17 cellular contexts compared by ENCODE assay signal in the genomic region with DNA sequence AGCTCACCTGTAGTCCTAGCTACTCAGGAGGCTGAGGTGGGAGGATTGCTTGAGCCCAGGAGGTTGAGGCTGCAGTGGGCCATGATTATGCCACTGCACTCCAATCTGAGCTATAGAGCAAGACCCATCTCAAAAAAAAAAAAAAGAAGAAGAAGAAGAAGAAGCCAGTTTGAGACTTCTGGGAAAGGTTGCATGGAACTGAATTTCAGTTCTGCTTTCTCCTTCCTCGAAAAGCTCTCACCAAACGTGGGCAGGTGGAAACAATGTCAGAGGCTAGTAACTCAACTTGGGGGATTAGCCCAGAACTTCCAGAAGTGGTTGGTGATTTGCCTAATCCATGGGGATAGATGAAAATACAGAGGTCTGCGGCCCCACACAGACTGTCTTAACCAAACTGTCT. TPM values are rescaled to one million over a fixed set of nuclear protein-coding genes. Genes with fewer than 3 reads are reported as not detected.
DNase-seq lines count a peak whose midpoint lies in the region; ATAC-seq and TF ChIP-seq lines count a peak whose summit lies in the region.
"Had no signal": no experiment of that assay in that cellular context is flagged by ENCODE, and none has a peak within 500 bp of the region (broad histone marks: within the 10 kb centered on the region; RNA-seq: fewer than 3 reads in every experiment).

No MANE protein-coding gene starts in this region.

- H3K36me3 ChIP-seq in adipocyte (ENCODE audit: control insufficient read depth, insufficient read depth, low read length, severe bottlenecking) = peaks cover 1% of the 10 kb centered on the region
- no peaks in the 10 kb centered on the region for H3K36me3 ChIP-seq in naive thymus-derived CD4-positive, alpha-beta T cell (ENCODE audit: control insufficient read depth in 2 of 3, insufficient read depth in 3 of 3, low read length in 3 of 3)
- H3K36me3 ChIP-seq: HAP-1 had no signal

- POLR2A ChIA-PET in naive thymus-derived CD4-positive, alpha-beta T cell (lab: Charles Lee) = no interaction called here

- ATAC-seq in naive thymus-derived CD4-positive, alpha-beta T cell = no peak

- no peak overlapping the region for H3K27ac ChIP-seq in naive thymus-derived CD4-positive, alpha-beta T cell (ENCODE audit: low read depth, low read length)

- TF ChIP-seq CTCF in NB4 (IDR thresholded peaks at IDR 0.05; ENCODE audit: low read depth, low read length) = no peak

- intact Hi-C loops in naive thymus-derived CD4-positive, alpha-beta T cell (cut with micrococcal nuclease) = no loop called here

- TF ChIP-seq POLR2A in NB4 (IDR thresholded peaks at IDR 0.05; ENCODE audit: extremely low read depth, insufficient read length) = no peak

- no peaks in the 10 kb centered on the region for H3K27me3 Mint-ChIP-seq in naive thymus-derived CD4-positive, alpha-beta T cell
- H3K27me3 Mint-ChIP-seq: CD4-positive, alpha-beta T cell had no signal

- H3K4me3 ChIP-seq in NB4 (ENCODE audit: low read depth, low read length) = no peak overlapping the region
- H3K4me3 ChIP-seq in adipocyte (ENCODE audit: low read length) = no peak overlapping the region
- H3K4me3 ChIP-seq in naive thymus-derived CD4-positive, alpha-beta T cell (ENCODE audit: low read length) = no peak overlapping the region
- H3K4me3 ChIP-seq: HAP-1 had no signal

- H3K27me3 ChIP-seq in adipocyte (replicated peaks; ENCODE audit: control insufficient read depth, insufficient read depth, low read length) = no peaks in the 10 kb centered on the region
- no peaks in the 10 kb centered on the region for H3K27me3 ChIP-seq in naive thymus-derived CD4-positive, alpha-beta T cell (ENCODE audit: control insufficient read depth in 2 of 2, insufficient read depth in 2 of 2, low read length in 2 of 2)

- peaks cover 30% of the 10 kb centered on the region for H3K4me1 ChIP-seq in adipocyte (ENCODE audit: control insufficient read depth, insufficient read depth, low read length)
- no peaks in the 10 kb centered on the region for H3K4me1 ChIP-seq in naive thymus-derived CD4-positive, alpha-beta T cell (ENCODE audit: control insufficient read depth in 2 of 2, insufficient read depth in 2 of 2, low read length in 2 of 2)
- H3K4me1 ChIP-seq: HAP-1 had no signal

- peak; percentile 91 for DNase-seq in CD1c-positive myeloid dendritic cell (ENCODE audit: extremely low spot score)
- DNase-seq in NB4 (ENCODE audit: low read depth) = peak; percentile 41
- no peak for DNase-seq in adipocyte (ENCODE audit: low read depth)
- DNase-seq in pons (ENCODE audit: low spot score) = peak; percentile 48
- DNase-seq in HuH-7.5 (ENCODE audit: low spot score) = no peak
- no peak for DNase-seq in GM03348 (ENCODE audit: low spot score)
- no peak for DNase-seq in naive thymus-derived CD4-positive, alpha-beta T cell
- DNase-seq: Calu3; CD4-positive, alpha-beta T cell; DMS53; NCI-H1092; NCI-H146; NCI-H2081 treated with DMSO at 0.1 percent for 48 hours; NCI-H510A; NCI-H82; SHP77 had no signal

- peaks cover 0 to 4% (median 0%) of the 10 kb centered on the region in 7 donors for H3K4me1 Mint-ChIP-seq in naive thymus-derived CD4-positive, alpha-beta T cell

- no peaks in the 10 kb centered on the region for H3K9me3 Mint-ChIP-seq in naive thymus-derived CD4-positive, alpha-beta T cell
- H3K9me3 Mint-ChIP-seq: CD4-positive, alpha-beta T cell had no signal

- peaks cover 0 to 8% (median 5%) of the 10 kb centered on the region in 5 donors for H3K36me3 Mint-ChIP-seq in naive thymus-derived CD4-positive, alpha-beta T cell

- peaks cover 2% of the 10 kb centered on the region for H3K9me3 ChIP-seq in adipocyte (ENCODE audit: control insufficient read depth, low read length)
- no peaks in the 10 kb centered on the region for H3K9me3 ChIP-seq in naive thymus-derived CD4-positive, alpha-beta T cell (ENCODE audit: control insufficient read depth in 2 of 3, low read length in 3 of 3)
- H3K9me3 ChIP-seq: HAP-1 had no signal

- H3K9ac ChIP-seq in adipocyte (ENCODE audit: low read length) = peak overlapping the region; percentile 75

- H3K27ac Mint-ChIP-seq in naive thymus-derived CD4-positive, alpha-beta T cell = no peak overlapping the region
- H3K27ac Mint-ChIP-seq: CD4-positive, alpha-beta T cell had no signal

- CTCF ChIA-PET in naive thymus-derived CD4-positive, alpha-beta T cell (lab: Charles Lee) = no interaction called here

- no peak overlapping the region for H3K4me3 Mint-ChIP-seq in naive thymus-derived CD4-positive, alpha-beta T cell
- H3K4me3 Mint-ChIP-seq: CD4-positive, alpha-beta T cell had no signal

RNA-seq across cellular contexts. Expression of a gene that starts 18.7 kb away (rescaled TPM):
- 1 to 10 TPM in 4 of 5 experiments, under 1 TPM in 1; 0.80 to 9.4 (median 5.0) TPM for total RNA-seq in naive thymus-derived CD4-positive, alpha-beta T cell
- 1 to 10 TPM; 1.6 to 2.2 TPM for polyA plus RNA-seq in naive thymus-derived CD4-positive, alpha-beta T cell

Comparison
In these comparisons a context has a peak if more than half of its experiments do, and no peak if none do; other contexts are left out.
1. DNase-seq: peak in CD1c-positive myeloid dendritic cell (single experiment), NB4 (single experiment) and pons (single experiment); none in adipocyte (single experiment), HuH-7.5 (single experiment), GM03348 (single experiment) and naive thymus-derived CD4-positive, alpha-beta T cell (0 of 9).